ENCODE assay signal across 13 cellular contexts in the genomic region with DNA sequence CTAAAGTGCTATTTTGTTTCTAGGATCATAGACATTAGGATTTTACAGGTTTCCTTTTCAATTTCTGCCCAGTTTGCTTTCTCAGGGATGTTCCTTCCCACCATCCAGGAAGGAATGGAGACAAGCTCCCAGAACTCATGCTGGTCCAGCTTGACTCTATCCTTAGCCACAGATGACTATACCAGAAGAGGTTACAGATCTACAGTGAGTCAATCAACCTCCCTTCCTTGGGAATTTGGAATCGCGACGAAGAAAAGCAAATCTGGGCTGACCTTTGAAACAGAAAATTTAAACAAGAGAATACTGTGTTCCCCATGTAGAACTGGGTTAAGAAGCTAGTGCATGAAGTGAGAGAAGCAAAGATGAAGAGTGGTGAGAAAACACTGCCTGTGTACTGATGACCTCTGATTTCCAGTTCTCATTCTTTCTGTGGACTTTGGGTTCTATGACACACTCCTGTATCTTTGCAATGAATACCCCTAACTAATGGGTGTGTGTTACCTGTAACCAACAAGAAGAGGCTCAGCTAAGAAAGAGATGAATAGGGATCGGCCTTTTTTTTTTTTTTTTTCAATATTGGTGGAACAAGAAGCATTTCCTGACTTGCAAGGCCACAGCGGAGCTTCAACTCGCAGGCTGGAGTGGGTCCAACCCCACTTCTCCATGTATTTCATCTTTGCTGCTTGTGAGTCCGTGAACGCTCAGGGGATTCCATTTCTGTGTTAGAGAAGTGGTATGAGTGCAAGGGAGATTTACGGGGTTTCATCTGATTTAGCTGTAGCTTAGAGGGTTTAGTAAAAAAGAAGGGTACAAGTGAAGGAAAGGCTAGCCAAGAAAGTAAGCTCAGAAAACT.
"Had no signal": no experiment of that assay in that cellular context is flagged by ENCODE, and none has a peak within 500 bp of the region (broad histone marks: within the 10 kb centered on the region; RNA-seq: fewer than 3 reads in every experiment).

No MANE protein-coding gene starts in this region.

- H3K36me3 ChIP-seq: esophagus squamous epithelium had no signal

- H3K4me1 Mint-ChIP-seq: activated CD4-positive, alpha-beta memory T cell treated with anti-CD3 and anti-CD28 coated beads, Interleukin-2, amount 10 ng/mL, durations not matched to agents 7 days and 5 days; nephron progenitor cell had no signal

- H3K9me3 Mint-ChIP-seq: activated CD4-positive, alpha-beta memory T cell treated with anti-CD3 and anti-CD28 coated beads, Interleukin-2, amount 10 ng/mL, durations not matched to agents 7 days and 5 days had no signal

- H3K4me1 ChIP-seq: esophagus squamous epithelium had no signal

- H3K27me3 Mint-ChIP-seq: activated CD4-positive, alpha-beta memory T cell treated with anti-CD3 and anti-CD28 coated beads, Interleukin-2, amount 10 ng/mL, durations not matched to agents 7 days and 5 days; activated naive CD8-positive, alpha-beta T cell treated with anti-CD3 and anti-CD28 coated beads for 36 hours had no signal

- H3K4me3 Mint-ChIP-seq: activated CD4-positive, alpha-beta memory T cell treated with anti-CD3 and anti-CD28 coated beads, Interleukin-2, amount 10 ng/mL, durations not matched to agents 7 days and 5 days; activated naive CD8-positive, alpha-beta T cell treated with anti-CD3 and anti-CD28 coated beads for 36 hours; activated T-cell treated with anti-CD3 and anti-CD28 coated beads, Interleukin-2, amount 50 U/mL, for 72 hours; nephron progenitor cell; T-cell had no signal

- H3K27ac Mint-ChIP-seq: activated CD4-positive, alpha-beta memory T cell treated with anti-CD3 and anti-CD28 coated beads, Interleukin-2, amount 10 ng/mL, durations not matched to agents 7 days and 5 days; activated naive CD8-positive, alpha-beta T cell treated with anti-CD3 and anti-CD28 coated beads for 36 hours; activated T-cell treated with anti-CD3 and anti-CD28 coated beads, Interleukin-2, amount 50 U/mL, for 72 hours; nephron progenitor cell; T-cell had no signal

- H3K4me3 ChIP-seq: esophagus squamous epithelium had no signal

- H3K36me3 Mint-ChIP-seq: activated naive CD8-positive, alpha-beta T cell treated with anti-CD3 and anti-CD28 coated beads for 36 hours; T-cell had no signal

- DNase-seq: activated CD4-positive, alpha-beta memory T cell treated with anti-CD3 and anti-CD28 coated beads, Interleukin-2, amount 10 ng/mL, durations not matched to agents 7 days and 5 days; activated CD4-positive, alpha-beta T cell treated with anti-CD3 and anti-CD28 coated beads for 1 hour; activated gamma-delta T cell treated with Interleukin-2 at 50 U/mL for 16 hours; activated naive CD8-positive, alpha-beta T cell treated with anti-CD3 and anti-CD28 coated beads for 36 hours; activated T-cell treated with anti-CD3 and anti-CD28 coated beads, Interleukin-2, amount 50 U/mL, for 72 hours; anterior cingulate cortex; esophagus squamous epithelium; kidney glomerular epithelial cell; nephron progenitor cell; small intestine; T-cell; T1000; trophoblast cell had no signal

- H3K9me3 ChIP-seq: esophagus squamous epithelium had no signal

- ATAC-seq: activated T-cell treated with anti-CD3 and anti-CD28 coated beads, Interleukin-2, amount 50 U/mL, for 72 hours; T-cell had no signal

- H3K27me3 ChIP-seq: esophagus squamous epithelium had no signal
